ENCODE assay signal across 7 cellular contexts in genomic region chr12:128992550-128992949, GRCh38.
"Had no signal": no experiment of that assay in that cellular context is flagged by ENCODE, and none has a peak within 500 bp of the region (broad histone marks: within the 10 kb centered on the region; RNA-seq: fewer than 3 reads in every experiment).

No MANE protein-coding gene starts in this region.

- H3K4me3 ChIP-seq: GM23338 had no signal

- DNase-seq: H9, HCEC 1CT, KBM-7 had no signal

- FAIRE-seq: H1, H54 had no signal

- H3K4me2 ChIP-seq: GM23338 had no signal

- H2AFZ ChIP-seq: GM23338 had no signal

- H3K27ac ChIP-seq: HL-60 had no signal

- ATAC-seq: GM23338 had no signal
